In the genomic region with DNA sequence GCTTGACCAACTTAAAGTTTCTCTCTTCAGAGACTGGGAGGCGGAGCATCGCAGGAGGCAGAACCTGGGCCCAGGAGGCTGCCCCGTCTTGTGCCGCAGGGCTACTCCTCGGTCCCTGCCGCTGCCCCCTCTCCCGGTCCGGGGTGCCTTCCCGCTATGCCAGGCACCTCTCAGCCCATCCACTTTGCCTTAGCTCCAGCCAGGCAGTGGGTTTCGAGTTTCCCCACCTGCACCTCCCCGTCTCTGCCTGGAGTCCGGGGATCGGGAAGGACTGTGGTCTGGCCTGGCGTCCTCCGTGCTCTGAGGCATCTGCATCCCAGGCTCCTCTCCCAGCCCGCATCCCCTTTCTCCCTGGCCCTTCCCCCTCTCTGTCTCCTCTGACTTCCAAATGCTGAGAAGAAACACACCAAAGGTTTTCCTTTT, we compare ENCODE assay signal across 13 cellular contexts. TPM values are rescaled to one million over a fixed set of nuclear protein-coding genes. Genes with fewer than 3 reads are reported as not detected.
DNase-seq lines count a peak whose midpoint lies in the region; ATAC-seq and TF ChIP-seq lines count a peak whose summit lies in the region.
"Had no signal": no experiment of that assay in that cellular context is flagged by ENCODE, and none has a peak within 500 bp of the region (broad histone marks: within the 10 kb centered on the region; RNA-seq: fewer than 3 reads in every experiment).

No MANE protein-coding gene starts in this region.

- no peak overlapping the region for H3K27ac ChIP-seq in vagina
- H3K27ac ChIP-seq: body of pancreas, ovary had no signal

- H3K4me1 ChIP-seq in vagina, result no peaks in the 10 kb centered on the region
- H3K4me1 ChIP-seq: body of pancreas had no signal

- POLR2A ChIA-PET in activated naive CD8-positive, alpha-beta T cell treated with anti-CD3 and anti-CD28 coated beads, Interleukin-2, amount 10 ng/mL, durations not matched to agents 7 days and 5 days (lab: Charles Lee), result interaction anchor here (1.1 to 1.3 kb wide), 2 partner anchors 26 to 95 kb away, joined by 3 to 5 read pairs; a partner anchor contains a TSS

- peak overlapping the region; percentile 18 to 19 for H3K4me3 ChIP-seq in vagina
- H3K4me3 ChIP-seq: body of pancreas, ovary had no signal

- H3K4me1 Mint-ChIP-seq in activated naive CD4-positive, alpha-beta T cell treated with anti-CD3 and anti-CD28 coated beads, Interleukin-2, amount 50 U/mL, for 24 hours, result peaks cover 59% of the 10 kb centered on the region
- peaks cover 48% of the 10 kb centered on the region for H3K4me1 Mint-ChIP-seq in activated naive CD8-positive, alpha-beta T cell treated with anti-CD3 and anti-CD28 coated beads, Interleukin-2, amount 10 ng/mL, durations not matched to agents 7 days and 5 days

- H3K4me3 Mint-ChIP-seq in activated naive CD4-positive, alpha-beta T cell treated with anti-CD3 and anti-CD28 coated beads, Interleukin-2, amount 50 U/mL, for 24 hours, result no peak overlapping the region
- no peak overlapping the region for H3K4me3 Mint-ChIP-seq in activated naive CD8-positive, alpha-beta T cell treated with anti-CD3 and anti-CD28 coated beads, Interleukin-2, amount 10 ng/mL, durations not matched to agents 7 days and 5 days

- no peak for TF ChIP-seq CTCF in vagina (IDR thresholded peaks at IDR 0.05)

- H3K27me3 ChIP-seq in vagina, result no peaks in the 10 kb centered on the region
- H3K27me3 ChIP-seq: body of pancreas, ovary had no signal

- no peaks in the 10 kb centered on the region for H3K36me3 ChIP-seq in vagina
- H3K36me3 ChIP-seq: ovary had no signal

- no peaks in the 10 kb centered on the region for H3K27me3 Mint-ChIP-seq in activated naive CD4-positive, alpha-beta T cell treated with anti-CD3 and anti-CD28 coated beads, Interleukin-2, amount 50 U/mL, for 24 hours
- H3K27me3 Mint-ChIP-seq in activated naive CD8-positive, alpha-beta T cell treated with anti-CD3 and anti-CD28 coated beads, Interleukin-2, amount 10 ng/mL, durations not matched to agents 7 days and 5 days, result no peaks in the 10 kb centered on the region

- peak overlapping the region; percentile 41 for H3K27ac Mint-ChIP-seq in activated naive CD4-positive, alpha-beta T cell treated with anti-CD3 and anti-CD28 coated beads, Interleukin-2, amount 50 U/mL, for 24 hours
- H3K27ac Mint-ChIP-seq in activated naive CD8-positive, alpha-beta T cell treated with anti-CD3 and anti-CD28 coated beads, Interleukin-2, amount 10 ng/mL, durations not matched to agents 7 days and 5 days, result peak overlapping the region; percentile 8
- H3K27ac Mint-ChIP-seq: type B pancreatic cell had no signal

- H3K9me3 Mint-ChIP-seq in activated naive CD4-positive, alpha-beta T cell treated with anti-CD3 and anti-CD28 coated beads, Interleukin-2, amount 50 U/mL, for 24 hours, result no peaks in the 10 kb centered on the region
- H3K9me3 Mint-ChIP-seq in activated naive CD8-positive, alpha-beta T cell treated with anti-CD3 and anti-CD28 coated beads, Interleukin-2, amount 10 ng/mL, durations not matched to agents 7 days and 5 days, result no peaks in the 10 kb centered on the region
- H3K9me3 Mint-ChIP-seq: type B pancreatic cell had no signal

- no peak for TF ChIP-seq POLR2A in vagina (IDR thresholded peaks at IDR 0.05)

- H3K9me3 ChIP-seq in vagina, result no peaks in the 10 kb centered on the region
- H3K9me3 ChIP-seq: body of pancreas, ovary had no signal

- DNase-seq in activated naive CD4-positive, alpha-beta T cell treated with Interleukin-2 at 50 U/mL for 16 hours, result no peak
- DNase-seq in activated naive CD8-positive, alpha-beta T cell treated with anti-CD3 and anti-CD28 coated beads, Interleukin-2, amount 10 ng/mL, durations not matched to agents 7 days and 5 days, result peak; percentile 27
- peak; percentile 55 for DNase-seq in left kidney (ENCODE audit: low read depth, low spot score)
- no peak for DNase-seq in vagina (ENCODE audit: extremely low spot score in 2 of 2)
- no peak for DNase-seq in H4 (ENCODE audit: low spot score)
- DNase-seq: DMS153, NCI-H2107 had no signal

- no peak for ATAC-seq in activated naive CD8-positive, alpha-beta T cell treated with anti-CD3 and anti-CD28 coated beads, Interleukin-2, amount 10 ng/mL, durations not matched to agents 7 days and 5 days (ENCODE audit: low read depth)
- no peak for ATAC-seq in GM19467 (IDR thresholded peaks at IDR 0.05; ENCODE audit: unreplicated experiment)
- no peak for ATAC-seq in HG02571 (IDR thresholded peaks at IDR 0.05; ENCODE audit: unreplicated experiment)

- intact Hi-C loops in vagina (cut with DNase I), result no loop called here

- peaks cover 13% of the 10 kb centered on the region for H3K36me3 Mint-ChIP-seq in activated naive CD4-positive, alpha-beta T cell treated with anti-CD3 and anti-CD28 coated beads, Interleukin-2, amount 50 U/mL, for 24 hours
- H3K36me3 Mint-ChIP-seq in activated naive CD8-positive, alpha-beta T cell treated with anti-CD3 and anti-CD28 coated beads, Interleukin-2, amount 10 ng/mL, durations not matched to agents 7 days and 5 days, result peaks cover 42% of the 10 kb centered on the region
- H3K36me3 Mint-ChIP-seq: type B pancreatic cell had no signal

RNA-seq across cellular contexts. Expression of a gene that starts 26.7 kb away (rescaled TPM):
- 10 to 100 TPM; 15.8 to 18.5 TPM for total RNA-seq in activated naive CD8-positive, alpha-beta T cell treated with anti-CD3 and anti-CD28 coated beads, Interleukin-2, amount 10 ng/mL, durations not matched to agents 7 days and 5 days
- total RNA-seq in vagina, result 3.2 TPM
- total RNA-seq in H4 (2014; rRNA removed; shearing (Covaris generic)), result not detected in 2 replicates

Comparison
In these comparisons a context has a peak if more than half of its experiments do, and no peak if none do; other contexts are left out.
1. DNase-seq: peak in activated naive CD8-positive, alpha-beta T cell treated with anti-CD3 and anti-CD28 coated beads, Interleukin-2, amount 10 ng/mL, durations not matched to agents 7 days and 5 days (single experiment) and left kidney (single experiment); none in activated naive CD4-positive, alpha-beta T cell treated with Interleukin-2 at 50 U/mL for 16 hours (single experiment), vagina (0 of 2) and H4 (single experiment).